Comparison of ENCODE assay signal across 1 cellular context in genomic region chr1:41404308-41404755, GRCh38.
TF ChIP-seq lines count a peak whose summit lies in the region.

No MANE protein-coding gene starts in this region.

TF ChIP-seq in HCT116, 20 proteins besides CTCF, POLR2A, EP300 and RAD21 (continued from another document):
- no peak for TF ChIP-seq REST (IDR thresholded peaks at IDR 0.05; ENCODE audit: low read depth)
